Comparison of ENCODE assay signal across 8 cellular contexts in the genomic region with DNA sequence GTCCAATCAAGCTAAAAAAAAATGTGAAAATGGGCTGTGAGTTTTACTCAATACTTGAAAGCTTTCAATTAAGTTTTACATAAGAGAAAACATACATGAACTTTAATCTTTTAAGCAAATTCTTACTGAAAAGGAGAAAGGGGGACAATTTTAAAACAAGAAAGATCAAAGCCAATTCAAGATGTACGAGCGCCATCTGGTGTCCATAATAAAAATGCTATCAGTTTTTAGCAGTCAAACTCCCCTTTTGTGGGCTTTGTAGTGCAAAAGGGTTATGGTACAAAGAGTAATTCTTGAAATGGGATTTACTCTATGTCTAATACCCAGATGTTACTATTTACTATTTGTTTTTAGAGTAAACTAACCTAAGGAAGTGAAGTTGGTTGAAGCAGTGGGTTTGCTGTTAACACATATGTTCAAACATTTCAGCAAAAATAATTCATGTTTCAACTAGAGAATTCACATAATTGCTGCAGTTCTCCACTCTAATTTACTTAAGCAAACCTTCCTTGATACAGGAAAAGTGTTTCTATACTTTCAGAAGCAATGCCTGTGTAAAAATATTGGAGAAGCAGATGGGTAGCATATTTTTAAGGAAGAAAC.
DNase-seq lines count a peak whose midpoint lies in the region; ATAC-seq and TF ChIP-seq lines count a peak whose summit lies in the region.

No MANE protein-coding gene starts in this region.

- no peaks in the 10 kb centered on the region for H3K27me3 ChIP-seq in HAP-1 (ENCODE audit: low read depth)
- H3K27me3 ChIP-seq in PC-3 (ENCODE audit: low read length): no peaks in the 10 kb centered on the region
- H3K27me3 ChIP-seq in transverse colon: no peaks in the 10 kb centered on the region

- no peak overlapping the region for H3K9ac ChIP-seq in PC-3 (ENCODE audit: low read length)

- H3K4me2 ChIP-seq in PC-3 (ENCODE audit: low read length): no peak overlapping the region

- H3K9me2 ChIP-seq in PC-3 (replicated peaks; ENCODE audit: low read length): no peaks in the 10 kb centered on the region

- ATAC-seq in PC-3 (no peak), HG03571 (IDR thresholded peaks at IDR 0.05; ENCODE audit: unreplicated experiment) (no peak)

- CTCF ChIA-PET in PC-3 (lab: Charles Lee): no interaction called here

- no peak for DNase-seq in AG09309 (ENCODE audit: low read depth)
- DNase-seq in HAP-1 (ENCODE audit: low spot score in 2 of 2): peak; percentile 51 to 66
- peak; percentile 46 for DNase-seq in PC-3
- peak; percentile 20 for DNase-seq in fibroblast of villous mesenchyme (ENCODE audit: low read depth)
- DNase-seq in transverse colon: no peak
- DNase-seq in lower leg skin (ENCODE audit: low spot score in 2 of 2): no peak
- no peak for DNase-seq in posterior cingulate gyrus

- 0 to 6% methylated on average over 2 of the region's 2 CpGs for WGBS in transverse colon (ENCODE audit: low coverage in 1 of 2), 2 donors
- 0% methylated on average over 2 of the region's 2 CpGs for WGBS in lower leg skin, 2 donors

- peak; percentile 49 for TF ChIP-seq CTCF in AG09309 (IDR thresholded peaks at IDR 0.05; ENCODE audit: control insufficient read depth, insufficient read depth, low read depth, low read length, missing control alignments)
- TF ChIP-seq CTCF in PC-3 (conservative IDR thresholded peaks at IDR 0.05; ENCODE audit: low read depth, low read length): peak; percentile 76
- TF ChIP-seq CTCF in fibroblast of villous mesenchyme (IDR thresholded peaks at IDR 0.05; ENCODE audit: insufficient read depth, low read depth, low read length): peak; percentile 56
- peak; percentile 12 to 50 (median 39) for TF ChIP-seq CTCF in transverse colon (IDR thresholded peaks at IDR 0.05)
- TF ChIP-seq CTCF in lower leg skin (IDR thresholded peaks at IDR 0.05): no peak

- TF ChIP-seq EP300 in transverse colon (IDR thresholded peaks at IDR 0.05; ENCODE audit: low read depth): no peak

- in situ Hi-C loops in HAP-1 (cut with MboI; ENCODE audit: low sequenced_read_pairs): loop anchor here (25.0 kb wide), 1 partner anchor 172 kb away; no protein-coding TSS in a partner anchor
- in situ Hi-C loops in transverse colon (cut with MboI; ENCODE audit: low pct_ligation_motif_present in 1 of 4, low pct_unique_long_range_greater_than_20kb in 1 of 4, low sequenced_read_pairs in 3 of 4): no loop called here

- H3K27ac ChIP-seq in PC-3 (ENCODE audit: low read length) (no peak overlapping the region), transverse colon (no peak overlapping the region)

- intact Hi-C loops in PC-3 (cut with micrococcal nuclease) (no loop called here), transverse colon (cut with DNase I; ENCODE audit: low total_unique reads) (no loop called here), lower leg skin (cut with DNase I; ENCODE audit: low total_unique reads) (no loop called here), posterior cingulate gyrus (cut with DNase I) (no loop called here)

- POLR2A ChIA-PET in PC-3 (lab: Charles Lee; ENCODE audit: unreplicated experiment): no interaction called here

- no peaks in the 10 kb centered on the region for H3K9me3 ChIP-seq in HAP-1
- no peaks in the 10 kb centered on the region for H3K9me3 ChIP-seq in PC-3 (ENCODE audit: low read length)
- H3K9me3 ChIP-seq in transverse colon: no peaks in the 10 kb centered on the region

- H2AFZ ChIP-seq in PC-3 (ENCODE audit: low read length): no peak overlapping the region

- H3K4me3 ChIP-seq in AG09309 (ENCODE audit: control insufficient read depth, low read depth, low read length): no peak overlapping the region
- no peak overlapping the region for H3K4me3 ChIP-seq in HAP-1
- no peak overlapping the region for H3K4me3 ChIP-seq in PC-3 (ENCODE audit: low read length)
- no peak overlapping the region for H3K4me3 ChIP-seq in fibroblast of villous mesenchyme (ENCODE audit: low read depth, low read length)
- H3K4me3 ChIP-seq in transverse colon: no peak overlapping the region
- no peak overlapping the region for H3K4me3 ChIP-seq in lower leg skin (ENCODE audit: low read depth, poor library complexity, severe bottlenecking)

- no peaks in the 10 kb centered on the region for H3F3A ChIP-seq in PC-3 (ENCODE audit: low read length, unreplicated experiment)

- TF ChIP-seq POLR2A in transverse colon (IDR thresholded peaks at IDR 0.05): no peak
- TF ChIP-seq POLR2A in lower leg skin (IDR thresholded peaks at IDR 0.05): no peak

- no peaks in the 10 kb centered on the region for H4K20me1 ChIP-seq in PC-3 (ENCODE audit: low read length)

- H3K4me1 ChIP-seq in HAP-1 (peaks cover 28% of the 10 kb centered on the region), PC-3 (ENCODE audit: insufficient read depth, low read length) (no peaks in the 10 kb centered on the region), transverse colon (no peaks in the 10 kb centered on the region)

- no peaks in the 10 kb centered on the region for H3K36me3 ChIP-seq in HAP-1 (replicated peaks)
- no peaks in the 10 kb centered on the region for H3K36me3 ChIP-seq in PC-3 (ENCODE audit: low read depth, low read length)
- H3K36me3 ChIP-seq in transverse colon: no peaks in the 10 kb centered on the region

- BruUV-seq in PC-3 (replicated peaks; lab: Mats Ljungman, UMichigan): no TSS peak

- no peaks in the 10 kb centered on the region for H3K79me2 ChIP-seq in PC-3 (ENCODE audit: low read length)

Comparison
In these comparisons a context has a peak if more than half of its experiments do, and no peak if none do; other contexts are left out.
1. DNase-seq: peak in HAP-1 (2 of 2), PC-3 (single experiment) and fibroblast of villous mesenchyme (single experiment); none in AG09309 (single experiment), transverse colon (single experiment), lower leg skin (0 of 2) and posterior cingulate gyrus (0 of 10).
2. CTCF ChIP-seq: peak in AG09309 (single experiment), PC-3 (single experiment), fibroblast of villous mesenchyme (single experiment) and transverse colon (5 of 5); none in lower leg skin (0 of 3).